8 cellular contexts compared by ENCODE assay signal in the genomic region with DNA sequence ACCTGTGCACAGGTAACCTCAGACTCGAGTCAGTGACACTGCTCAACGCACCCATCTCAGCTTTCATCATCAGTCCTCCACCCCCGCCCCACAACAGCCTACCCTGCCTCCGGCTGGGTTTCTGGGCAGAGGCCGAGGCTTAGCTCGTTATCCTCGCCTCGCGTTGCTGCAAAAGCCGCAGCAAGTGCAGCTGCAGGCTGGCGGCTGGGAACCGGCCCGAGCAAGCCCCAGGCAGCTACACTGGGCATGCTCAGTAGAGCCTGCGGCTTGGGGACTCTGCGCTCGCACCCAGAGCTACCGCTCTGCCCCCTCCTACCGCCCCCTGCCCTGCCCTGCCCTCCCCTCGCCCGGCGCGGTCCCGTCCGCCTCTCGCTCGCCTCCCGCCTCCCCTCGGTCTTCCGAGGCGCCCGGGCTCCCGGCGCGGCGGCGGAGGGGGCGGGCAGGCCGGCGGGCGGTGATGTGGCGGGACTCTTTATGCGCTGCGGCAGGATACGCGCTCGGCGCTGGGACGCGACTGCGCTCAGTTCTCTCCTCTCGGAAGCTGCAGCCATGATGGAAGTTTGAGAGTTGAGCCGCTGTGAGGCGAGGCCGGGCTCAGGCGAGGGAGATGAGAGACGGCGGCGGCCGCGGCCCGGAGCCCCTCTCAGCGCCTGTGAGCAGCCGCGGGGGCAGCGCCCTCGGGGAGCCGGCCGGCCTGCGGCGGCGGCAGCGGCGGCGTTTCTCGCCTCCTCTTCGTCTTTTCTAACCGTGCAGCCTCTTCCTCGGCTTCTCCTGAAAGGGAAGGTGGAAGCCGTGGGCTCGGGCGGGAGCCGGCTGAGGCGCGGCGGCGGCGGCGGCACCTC. TPM values are rescaled to one million over a fixed set of nuclear protein-coding genes. Genes with fewer than 3 reads are reported as not detected.
DNase-seq lines count a peak whose midpoint lies in the region; ATAC-seq and TF ChIP-seq lines count a peak whose summit lies in the region.

A gene with protein sequence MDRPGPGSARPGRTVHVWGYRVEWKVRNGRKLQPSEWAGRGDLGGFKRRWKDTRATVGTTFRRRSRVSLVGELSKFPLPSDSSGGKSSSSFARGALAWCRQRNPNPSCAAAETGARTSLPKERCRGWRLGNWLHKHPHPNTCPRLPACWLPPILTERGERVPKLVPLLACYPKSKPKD (minus strand): TSS at position 432 of the 842 bp plus-strand sequence. CDS start 1,046 bp downstream, outside the sequence.
A gene (plus strand): TSS at position 524 of the 842 bp plus-strand sequence. CDS start 845 bp downstream, outside the sequence.

- under 1% methylated on average over 88 of the region's 88 CpGs for WGBS in liver

- peak within 1 kb of the TSS; percentile 90 to 98 for H3K9ac ChIP-seq in liver (ENCODE audit: low read depth in 1 of 2, low read length in 2 of 2)

- peaks cover 0 to 20% (median 15%) of the 10 kb centered on the region in 4 donors for H3K4me1 ChIP-seq in liver (ENCODE audit: control insufficient read depth in 4 of 4, insufficient read depth in 4 of 4, low read length in 3 of 4)

- H3K4me1 Mint-ChIP-seq in dendritic cell treated with granulocyte-macrophage colony-stimulating factor and Interleukin-4, amounts not matched to agents 40 ng/mL and 50 ng/mL, for 4 days (ENCODE audit: low read depth): peaks cover 28% of the 10 kb centered on the region

- H3K36me3 ChIP-seq in liver (ENCODE audit: control insufficient read depth in 4 of 4, insufficient read depth in 3 of 4, low read depth in 1 of 4, low read length in 3 of 4): no peaks in the 10 kb centered on the region

- H3K9me3 Mint-ChIP-seq in dendritic cell treated with granulocyte-macrophage colony-stimulating factor and Interleukin-4, amounts not matched to agents 40 ng/mL and 50 ng/mL, for 4 days: no peaks in the 10 kb centered on the region

- TF ChIP-seq CTCF in AG10803 (conservative IDR thresholded peaks at IDR 0.05; ENCODE audit: low read length) (no peak), liver (IDR thresholded peaks at IDR 0.05; ENCODE audit: low read depth, low read length, missing input control) (no peak)

- peak; percentile 95 for DNase-seq in AG10803 (ENCODE audit: low read depth)
- peak; percentile 74 to 90 for DNase-seq in NCI-H526 (lab: John Stamatoyannopoulos, UW)
- DNase-seq in activated CD4-positive, alpha-beta T cell treated with anti-CD3 and anti-CD28 coated beads, Interleukin-2, amount 50 U/mL, for 4 hours: peak; percentile 74
- peak; percentile 67 for DNase-seq in stimulated activated CD4-positive, alpha-beta T cell treated with anti-CD3 and anti-CD28 coated beads, Interleukin-2, amount 100 ng/mL, for 4 hours (ENCODE audit: low read depth)

- peak within 1 kb of the TSS; percentile 99 for H3K4me3 Mint-ChIP-seq in dendritic cell treated with granulocyte-macrophage colony-stimulating factor and Interleukin-4, amounts not matched to agents 40 ng/mL and 50 ng/mL, for 4 days

- H3K36me3 Mint-ChIP-seq in dendritic cell treated with granulocyte-macrophage colony-stimulating factor and Interleukin-4, amounts not matched to agents 40 ng/mL and 50 ng/mL, for 4 days (ENCODE audit: low read depth): peaks cover 43% of the 10 kb centered on the region

- intact Hi-C loops in dendritic cell treated with granulocyte-macrophage colony-stimulating factor and Interleukin-4, amounts not matched to agents 40 ng/mL and 50 ng/mL, for 4 days (cut with micrococcal nuclease): loop anchor here (2.0 to 5.0 kb wide), 4 partner anchors 203 to 689 kb away; no protein-coding TSS in a partner anchor

- H3K9me3 ChIP-seq in liver (ENCODE audit: control insufficient read depth in 4 of 4, low read length in 3 of 4): no peaks in the 10 kb centered on the region

- no peaks in the 10 kb centered on the region for H3K27me3 ChIP-seq in liver (ENCODE audit: control insufficient read depth in 4 of 4, insufficient read depth in 4 of 4, low read length in 3 of 4)

- TF ChIP-seq RAD21 in liver (IDR thresholded peaks at IDR 0.05): no peak

- H3K27me3 Mint-ChIP-seq in dendritic cell treated with granulocyte-macrophage colony-stimulating factor and Interleukin-4, amounts not matched to agents 40 ng/mL and 50 ng/mL, for 4 days: no peaks in the 10 kb centered on the region

- H3K27ac ChIP-seq in liver (ENCODE audit: low read depth in 1 of 2, low read length in 2 of 2): peak within 1 kb of the TSS; percentile 92 to 99

- peak within 1 kb of the TSS; percentile 96 for H3K27ac Mint-ChIP-seq in dendritic cell treated with granulocyte-macrophage colony-stimulating factor and Interleukin-4, amounts not matched to agents 40 ng/mL and 50 ng/mL, for 4 days

- ATAC-seq in GM19043 (IDR thresholded peaks at IDR 0.05; ENCODE audit: low read depth, unreplicated experiment) (peak; percentile 30), HG03439 (IDR thresholded peaks at IDR 0.05; ENCODE audit: unreplicated experiment) (peak; percentile 38)

- H3K4me3 ChIP-seq in AG10803 (ENCODE audit: low read length) (peak within 1 kb of the TSS; percentile 97), liver (ENCODE audit: low read depth in 1 of 3, low read length in 3 of 3) (peak within 1 kb of the TSS; percentile 75 to 93 (median 91))

TF ChIP-seq in liver, 16 proteins besides CTCF, POLR2A, EP300 and RAD21:
- peak; percentile 96 for TF ChIP-seq TAF1 (conservative IDR thresholded peaks at IDR 0.05)
- TF ChIP-seq YY1 (IDR thresholded peaks at IDR 0.05): peak; percentile 91
- TF ChIP-seq, protein P1, sequence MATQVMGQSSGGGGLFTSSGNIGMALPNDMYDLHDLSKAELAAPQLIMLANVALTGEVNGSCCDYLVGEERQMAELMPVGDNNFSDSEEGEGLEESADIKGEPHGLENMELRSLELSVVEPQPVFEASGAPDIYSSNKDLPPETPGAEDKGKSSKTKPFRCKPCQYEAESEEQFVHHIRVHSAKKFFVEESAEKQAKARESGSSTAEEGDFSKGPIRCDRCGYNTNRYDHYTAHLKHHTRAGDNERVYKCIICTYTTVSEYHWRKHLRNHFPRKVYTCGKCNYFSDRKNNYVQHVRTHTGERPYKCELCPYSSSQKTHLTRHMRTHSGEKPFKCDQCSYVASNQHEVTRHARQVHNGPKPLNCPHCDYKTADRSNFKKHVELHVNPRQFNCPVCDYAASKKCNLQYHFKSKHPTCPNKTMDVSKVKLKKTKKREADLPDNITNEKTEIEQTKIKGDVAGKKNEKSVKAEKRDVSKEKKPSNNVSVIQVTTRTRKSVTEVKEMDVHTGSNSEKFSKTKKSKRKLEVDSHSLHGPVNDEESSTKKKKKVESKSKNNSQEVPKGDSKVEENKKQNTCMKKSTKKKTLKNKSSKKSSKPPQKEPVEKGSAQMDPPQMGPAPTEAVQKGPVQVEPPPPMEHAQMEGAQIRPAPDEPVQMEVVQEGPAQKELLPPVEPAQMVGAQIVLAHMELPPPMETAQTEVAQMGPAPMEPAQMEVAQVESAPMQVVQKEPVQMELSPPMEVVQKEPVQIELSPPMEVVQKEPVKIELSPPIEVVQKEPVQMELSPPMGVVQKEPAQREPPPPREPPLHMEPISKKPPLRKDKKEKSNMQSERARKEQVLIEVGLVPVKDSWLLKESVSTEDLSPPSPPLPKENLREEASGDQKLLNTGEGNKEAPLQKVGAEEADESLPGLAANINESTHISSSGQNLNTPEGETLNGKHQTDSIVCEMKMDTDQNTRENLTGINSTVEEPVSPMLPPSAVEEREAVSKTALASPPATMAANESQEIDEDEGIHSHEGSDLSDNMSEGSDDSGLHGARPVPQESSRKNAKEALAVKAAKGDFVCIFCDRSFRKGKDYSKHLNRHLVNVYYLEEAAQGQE (IDR thresholded peaks at IDR 0.05): peak; percentile 51
- TF ChIP-seq, protein P2, sequence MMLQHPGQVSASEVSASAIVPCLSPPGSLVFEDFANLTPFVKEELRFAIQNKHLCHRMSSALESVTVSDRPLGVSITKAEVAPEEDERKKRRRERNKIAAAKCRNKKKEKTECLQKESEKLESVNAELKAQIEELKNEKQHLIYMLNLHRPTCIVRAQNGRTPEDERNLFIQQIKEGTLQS (IDR thresholded peaks at IDR 0.05): no peak

RNA-seq across cellular contexts. Expression of the first gene that starts in this region (rescaled TPM):
- under 1 TPM; 0.17 to 0.42 TPM for total RNA-seq in liver
- under 1 TPM; 0.21 to 0.28 TPM for polyA plus RNA-seq in liver

RNA-seq across cellular contexts. Expression of the second gene that starts in this region (rescaled TPM):
- total RNA-seq in liver: 10 to 100 TPM; 55.0 to 76.6 TPM
- 10 to 100 TPM; 11.5 to 20.1 TPM for polyA plus RNA-seq in liver

Comparison
In these comparisons a context has a peak if more than half of its experiments do, and no peak if none do; other contexts are left out.
1. Peak in every context shown above with its lines: DNase-seq, ATAC-seq, H3K4me3 ChIP-seq and H3K27ac ChIP-seq.